Comparison of ENCODE assay signal across 29 cellular contexts in genomic region chr10:7165500-7166177, GRCh38.
"Had no signal": no experiment of that assay in that cellular context is flagged by ENCODE, and none has a peak within 500 bp of the region (broad histone marks: within the 10 kb centered on the region; RNA-seq: fewer than 3 reads in every experiment).

No MANE protein-coding gene starts in this region.

- H3K27ac ChIP-seq: brain microvascular endothelial cell, WERI-Rb-1 had no signal

- ATAC-seq: activated CD8-positive, alpha-beta T cell treated with anti-CD3 and anti-CD28 coated beads for 36 hours; K562; Panc1; SK-N-SH treated with all-trans-retinoic acid at 6 μM for 48 hours had no signal

- H3K4me1 Mint-ChIP-seq: activated CD4-positive, alpha-beta T cell treated with anti-CD3 and anti-CD28 coated beads, Interleukin-2, amount 10 ng/mL, durations not matched to agents 24 days and 14 days had no signal

- DNase-seq: activated CD4-positive, alpha-beta T cell treated with anti-CD3 and anti-CD28 coated beads, Interleukin-2, amount 10 ng/mL, durations not matched to agents 24 days and 14 days; activated CD4-positive, alpha-beta T cell treated with anti-CD3 and anti-CD28 coated beads, Interleukin-2, amount 50 U/mL, for 4 hours; activated CD4-positive, CD25-positive, alpha-beta regulatory T cell; activated CD8-positive, alpha-beta T cell treated with anti-CD3 and anti-CD28 coated beads for 36 hours; activated gamma-delta T cell; activated naive CD4-positive, alpha-beta T cell treated with anti-CD3 and anti-CD28 coated beads for 36 hours; activated T-cell treated with anti-CD3 and anti-CD28 coated beads, Interleukin-2, amount 50 U/mL, for 24 hours; aorta; brain microvascular endothelial cell; central memory CD4-positive, alpha-beta T cell; Karpas-422; NCI-H1105; NCI-H1417 treated with DMSO at 0.1 percent for 48 hours; NCI-H187 treated with DMSO at 0.1 percent for 48 hours; NCI-H2081; NCI-H226; NCI-H446 treated with DMSO at 0.1 percent for 48 hours; NCI-H524; NCI-H69; SIG-M5; SW 1271; T-helper 1 cell; T-helper 2 cell; T-helper 9 cell; WERI-Rb-1 had no signal

- H3K4me3 Mint-ChIP-seq: activated CD4-positive, alpha-beta T cell treated with anti-CD3 and anti-CD28 coated beads, Interleukin-2, amount 10 ng/mL, durations not matched to agents 24 days and 14 days; activated CD8-positive, alpha-beta T cell treated with anti-CD3 and anti-CD28 coated beads for 36 hours; activated naive CD4-positive, alpha-beta T cell treated with anti-CD3 and anti-CD28 coated beads for 36 hours; activated T-cell treated with anti-CD3 and anti-CD28 coated beads, Interleukin-2, amount 50 U/mL, for 24 hours had no signal

- H3K4me3 ChIP-seq: K562 had no signal

- H3K9me3 Mint-ChIP-seq: activated CD4-positive, alpha-beta T cell treated with anti-CD3 and anti-CD28 coated beads, Interleukin-2, amount 10 ng/mL, durations not matched to agents 24 days and 14 days; activated CD8-positive, alpha-beta T cell treated with anti-CD3 and anti-CD28 coated beads for 36 hours; activated naive CD4-positive, alpha-beta T cell treated with anti-CD3 and anti-CD28 coated beads for 36 hours; activated T-cell treated with anti-CD3 and anti-CD28 coated beads, Interleukin-2, amount 50 U/mL, for 24 hours; activated T-helper 2 cell treated with anti-CD3 and anti-CD28 coated beads, Interferon-gamma antibody, Interleukin-2, Interleukin-4, amounts not matched to agents 10 μg/mL and 5 μg/mL and 100 μg/mL, durations not matched to agents 14 hours and 24 hours and 36 hours had no signal

- H3K27me3 Mint-ChIP-seq: activated CD4-positive, alpha-beta T cell treated with anti-CD3 and anti-CD28 coated beads, Interleukin-2, amount 10 ng/mL, durations not matched to agents 24 days and 14 days; activated CD8-positive, alpha-beta T cell treated with anti-CD3 and anti-CD28 coated beads for 36 hours; activated T-cell treated with anti-CD3 and anti-CD28 coated beads, Interleukin-2, amount 50 U/mL, for 24 hours had no signal

- H3K36me3 ChIP-seq: brain microvascular endothelial cell, WERI-Rb-1 had no signal

- H3K27ac Mint-ChIP-seq: activated CD4-positive, alpha-beta T cell treated with anti-CD3 and anti-CD28 coated beads, Interleukin-2, amount 10 ng/mL, durations not matched to agents 24 days and 14 days; activated CD8-positive, alpha-beta T cell treated with anti-CD3 and anti-CD28 coated beads for 36 hours; activated naive CD4-positive, alpha-beta T cell treated with anti-CD3 and anti-CD28 coated beads for 36 hours; activated T-cell treated with anti-CD3 and anti-CD28 coated beads, Interleukin-2, amount 50 U/mL, for 24 hours; activated T-helper 2 cell treated with anti-CD3 and anti-CD28 coated beads, Interferon-gamma antibody, Interleukin-2, Interleukin-4, amounts not matched to agents 10 μg/mL and 5 μg/mL and 100 μg/mL, durations not matched to agents 14 hours and 24 hours and 36 hours had no signal

- H3K27me3 ChIP-seq: brain microvascular endothelial cell had no signal
